ENCODE assay signal across 9 cellular contexts in the genomic region with DNA sequence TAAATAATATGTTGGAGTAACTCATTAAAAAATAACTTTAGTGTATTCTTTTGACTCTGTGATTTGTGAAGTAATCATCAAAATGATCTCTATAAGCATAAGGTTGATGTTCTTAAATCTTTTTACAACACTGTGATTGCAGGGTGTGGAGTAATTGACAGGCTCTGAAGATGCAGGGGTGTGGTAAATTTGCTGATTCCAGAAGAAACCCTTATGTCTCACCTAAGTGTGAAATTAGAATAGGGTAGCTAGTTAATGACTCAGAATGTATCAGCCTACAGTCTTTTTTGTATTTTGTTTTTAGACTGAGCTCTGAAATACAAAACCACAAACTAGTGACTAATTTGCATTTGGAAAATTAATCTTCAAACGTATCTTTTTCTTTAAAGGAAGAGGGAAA. TPM values are rescaled to one million over a fixed set of nuclear protein-coding genes. Genes with fewer than 3 reads are reported as not detected.
DNase-seq lines count a peak whose midpoint lies in the region; ATAC-seq and TF ChIP-seq lines count a peak whose summit lies in the region.
"Had no signal": no experiment of that assay in that cellular context is flagged by ENCODE, and none has a peak within 500 bp of the region (broad histone marks: within the 10 kb centered on the region; RNA-seq: fewer than 3 reads in every experiment).

No MANE protein-coding gene starts in this region.

- H2AK5ac ChIP-seq in trophoblast cell (ENCODE audit: low read length): no peak overlapping the region

- H2AFZ ChIP-seq in trophoblast cell (ENCODE audit: insufficient read depth, low read length, poor library complexity): no peak overlapping the region

- no peaks in the 10 kb centered on the region for H3K9me3 ChIP-seq in trophoblast cell (ENCODE audit: insufficient read depth, low read depth, low read length)
- H3K9me3 ChIP-seq: gastroesophageal sphincter had no signal

- DNase-seq in GM10248 (ENCODE audit: extremely low spot score): peak; percentile 38
- DNase-seq in NCI-H146 (lab: John Stamatoyannopoulos, UW): no peak
- DNase-seq in substantia nigra (lab: John Stamatoyannopoulos, UW): no peak
- no peak for DNase-seq in trophoblast cell

- peaks cover 0 to 3% of the 10 kb centered on the region in 2 experiments for H3K4me1 ChIP-seq in trophoblast cell (ENCODE audit: control insufficient read depth in 1 of 2, insufficient read depth in 2 of 2, low read length in 2 of 2)

- H3K27ac ChIP-seq in substantia nigra (ENCODE audit: low read depth, low read length, poor library complexity, severe bottlenecking) (no peak overlapping the region), trophoblast cell (ENCODE audit: low read depth, low read length) (no peak overlapping the region)
- H3K27ac ChIP-seq: gastroesophageal sphincter had no signal

- no peak overlapping the region for H2BK120ac ChIP-seq in trophoblast cell (ENCODE audit: insufficient read depth, low read length, poor library complexity)

- ATAC-seq in GM21381 (IDR thresholded peaks at IDR 0.05; ENCODE audit: unreplicated experiment) (peak; percentile 70), HG03558 (IDR thresholded peaks at IDR 0.05; ENCODE audit: extremely low read depth, unreplicated experiment) (peak; percentile 88), esophagus mucosa (peak; percentile 93), HG03025 (IDR thresholded peaks at IDR 0.05; ENCODE audit: low FRiP score, unreplicated experiment) (no peak)
- ATAC-seq: gastroesophageal sphincter had no signal

- peaks cover 0 to 2% of the 10 kb centered on the region in 2 experiments for H3K36me3 ChIP-seq in trophoblast cell (ENCODE audit: control insufficient read depth in 1 of 2, insufficient read depth in 2 of 2, low read length in 2 of 2)
- H3K36me3 ChIP-seq: gastroesophageal sphincter had no signal

- H3K4me3 ChIP-seq in trophoblast cell (ENCODE audit: low read depth, low read length): no peak overlapping the region
- H3K4me3 ChIP-seq: gastroesophageal sphincter had no signal

- no peak for TF ChIP-seq CTCF in GM10248 (IDR thresholded peaks at IDR 0.05; ENCODE audit: control extremely low read depth, extremely low read depth, low read depth, missing control alignments)

- no peak overlapping the region for H4K91ac ChIP-seq in trophoblast cell (ENCODE audit: low read depth, low read length)

- no peak overlapping the region for H3K9ac ChIP-seq in trophoblast cell (ENCODE audit: low read length)

- H3K4ac ChIP-seq in trophoblast cell (ENCODE audit: low read depth, low read length): no peak overlapping the region

- no peaks in the 10 kb centered on the region for H3K79me1 ChIP-seq in trophoblast cell (ENCODE audit: low read length)

- no CpG with 5 or more reads among the region's 1 CpG for WGBS in trophoblast cell (ENCODE audit: extremely low coverage, insufficient coverage, insufficient read length)

- H3K18ac ChIP-seq in trophoblast cell (ENCODE audit: low read length): no peak overlapping the region

- H3K4me2 ChIP-seq in trophoblast cell (ENCODE audit: low read length): no peak overlapping the region

- no peak overlapping the region for H2BK12ac ChIP-seq in trophoblast cell (ENCODE audit: low read length)

- no peak overlapping the region for H3K14ac ChIP-seq in trophoblast cell (ENCODE audit: low read length)

- H3K79me2 ChIP-seq in trophoblast cell (ENCODE audit: control insufficient read depth, insufficient read depth, low read length, poor library complexity): peaks cover 5% of the 10 kb centered on the region

- no peak overlapping the region for H4K12ac ChIP-seq in trophoblast cell (ENCODE audit: low read depth, low read length)

- no peak overlapping the region for H4K8ac ChIP-seq in trophoblast cell (ENCODE audit: low read depth, low read length)

- no peak overlapping the region for H2BK5ac ChIP-seq in trophoblast cell (ENCODE audit: low read depth, low read length, poor library complexity)

- no peak overlapping the region for H3K23ac ChIP-seq in trophoblast cell (ENCODE audit: low read length)

- no peaks in the 10 kb centered on the region for H3K27me3 ChIP-seq in trophoblast cell (ENCODE audit: insufficient read depth, low read length)
- H3K27me3 ChIP-seq: gastroesophageal sphincter had no signal

- POLR2A ChIA-PET in GM10248 (lab: Yijun Ruan, JAX): no interaction called here

- CTCF ChIA-PET in GM10248 (lab: Yijun Ruan, JAX): no interaction called here

RNA-seq across cellular contexts. Expression of a gene that starts 5.9 kb away (rescaled TPM):
- total RNA-seq in esophagus mucosa: 14.7 TPM
- polyA plus RNA-seq in trophoblast cell (2013): 23.0 and 23.1 TPM in 2 replicates

RNA-seq across cellular contexts. Expression of a gene that starts 44.5 kb away (rescaled TPM):
- 45.4 TPM for total RNA-seq in esophagus mucosa
- 81.0 and 85.4 TPM in 2 replicates for polyA plus RNA-seq in trophoblast cell (2013)

RNA-seq across cellular contexts. Expression of a gene that starts 45.9 kb away (rescaled TPM):
- total RNA-seq in esophagus mucosa: 4.9 TPM
- polyA plus RNA-seq in trophoblast cell (2013): 3.1 and 3.2 TPM in 2 replicates
